29 cellular contexts compared by ENCODE assay signal in the genomic region with DNA sequence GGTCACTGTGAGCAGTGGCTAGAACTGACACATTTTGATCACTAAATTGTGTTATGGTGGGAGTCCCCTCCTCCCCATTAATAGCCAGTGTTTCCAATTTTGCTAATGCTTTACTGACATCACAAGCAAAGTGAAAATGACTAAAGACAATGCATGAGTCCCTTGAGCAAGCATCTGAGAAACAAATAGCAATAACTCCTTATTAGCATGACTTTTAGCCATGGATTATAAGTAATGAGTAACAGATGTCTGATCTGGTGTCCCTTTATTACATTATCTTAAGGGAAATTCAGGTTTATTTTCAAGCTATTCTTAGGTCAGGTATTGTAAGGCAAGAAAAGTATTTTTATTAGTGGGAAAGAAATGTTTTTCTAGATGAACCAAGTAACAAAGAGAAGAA.
"Had no signal": no experiment of that assay in that cellular context is flagged by ENCODE, and none has a peak within 500 bp of the region (broad histone marks: within the 10 kb centered on the region; RNA-seq: fewer than 3 reads in every experiment).

No MANE protein-coding gene starts in this region.

- H3K27ac ChIP-seq: brain microvascular endothelial cell, coronary artery, dorsolateral prefrontal cortex, left ventricle myocardium inferior, neutrophil, ovary, right lobe of liver, thyroid gland, upper lobe of left lung, VCaP had no signal

- H3K4me1 ChIP-seq: left ventricle myocardium inferior, right lobe of liver, thyroid gland, upper lobe of left lung had no signal

- DNase-seq: activated CD4-positive, alpha-beta memory T cell treated with anti-CD3 and anti-CD28 coated beads, Interleukin-2, amount 10 ng/mL, durations not matched to agents 7 days and 5 days; activated CD4-positive, alpha-beta T cell treated with anti-CD3 and anti-CD28 coated beads, Interleukin-2, amount 10 ng/mL, durations not matched to agents 7 days and 5 days; activated CD4-positive, CD25-positive, alpha-beta regulatory T cell treated with anti-CD3 and anti-CD28 coated beads, Interleukin-2, amount 50 U/mL, for 72 hours; activated CD8-positive, alpha-beta memory T cell treated with anti-CD3 and anti-CD28 coated beads, Interleukin-2, amount 50 U/mL, for 48 hours; activated gamma-delta T cell; activated naive CD4-positive, alpha-beta T cell treated with anti-CD3 and anti-CD28 coated beads, Interleukin-2, amount 10 ng/mL, durations not matched to agents 7 days and 5 days; activated naive CD8-positive, alpha-beta T cell treated with anti-CD3 and anti-CD28 coated beads, Interleukin-2, amount 10 ng/mL, durations not matched to agents 7 days and 5 days; activated T-cell treated with anti-CD3 and anti-CD28 coated beads, Interleukin-2, amount 50 U/mL, for 24 hours; amniotic stem cell; brain microvascular endothelial cell; dorsolateral prefrontal cortex; effector memory CD8-positive, alpha-beta T cell; left ventricle myocardium inferior; ovary; right lobe of liver; stimulated activated CD4-positive, alpha-beta T cell treated with anti-CD3 and anti-CD28 coated beads, Interleukin-12 subunit alpha, Interleukin-12 subunit beta, amount 100 ng/mL, for 4 hours; stimulated activated CD4-positive, alpha-beta T cell treated with anti-CD3 and anti-CD28 coated beads, Interleukin-4, amount 100 ng/mL, for 1 hour; stimulated activated naive CD8-positive, alpha-beta T cell treated with anti-CD3 and anti-CD28 coated beads, Interleukin-15, amount 100 ng/mL, for 72 hours; T-helper 1 cell; thyroid gland; upper lobe of left lung had no signal

- H3K4me3 ChIP-seq: coronary artery, dorsolateral prefrontal cortex, left ventricle myocardium inferior, lung, ovary, right lobe of liver, thyroid gland, upper lobe of left lung had no signal

- H3K27me3 ChIP-seq: brain microvascular endothelial cell, dorsolateral prefrontal cortex, neutrophil, ovary, right lobe of liver, thyroid gland, upper lobe of left lung had no signal

- H3K9me3 ChIP-seq: neutrophil, ovary, right lobe of liver, thyroid gland, upper lobe of left lung had no signal

- FAIRE-seq: astrocyte, frontal cortex, islet of Langerhans had no signal

- H3K36me3 ChIP-seq: brain microvascular endothelial cell, left ventricle myocardium inferior, neutrophil, ovary, right lobe of liver, thyroid gland, upper lobe of left lung had no signal

- ATAC-seq: effector memory CD8-positive, alpha-beta T cell; right lobe of liver; stimulated activated memory B cell treated with anti-CD40 and anti-IgM and Interleukin-4, amounts not matched to agents 10 μg/mL and 1 μg/mL and 100 μg/mL, for 72 hours; stimulated activated naive CD8-positive, alpha-beta T cell treated with anti-CD3 and anti-CD28 coated beads, Interleukin-15, amount 100 ng/mL, for 72 hours had no signal
